ENCODE assay signal across 17 cellular contexts in genomic region chr11:34311126-34311525, GRCh38. TPM values are rescaled to one million over a fixed set of nuclear protein-coding genes. Genes with fewer than 3 reads are reported as not detected.
DNase-seq lines count a peak whose midpoint lies in the region; ATAC-seq, FAIRE-seq and TF ChIP-seq lines count a peak whose summit lies in the region.
"Had no signal": no experiment of that assay in that cellular context is flagged by ENCODE, and none has a peak within 500 bp of the region (broad histone marks: within the 10 kb centered on the region; RNA-seq: fewer than 3 reads in every experiment).

No MANE protein-coding gene starts in this region.

- intact Hi-C loops in heart right ventricle (cut with DNase I) (loop anchor here in 3 of 10 donors (1.0 to 5.0 kb wide), 3 partner anchors 37 to 46 kb away; partner anchors contain the start of gene ABTB2 (in 2 of the 3)), upper lobe of right lung (cut with DNase I) (no loop called here), PC-3 (cut with micrococcal nuclease) (no loop called here)

- no peaks in the 10 kb centered on the region for H3K27me3 ChIP-seq in NT2/D1 (ENCODE audit: insufficient read depth, insufficient read length)
- H3K27me3 ChIP-seq in heart right ventricle: no peaks in the 10 kb centered on the region
- no peaks in the 10 kb centered on the region for H3K27me3 ChIP-seq in upper lobe of right lung
- H3K27me3 ChIP-seq in PC-3 (ENCODE audit: low read length): no peaks in the 10 kb centered on the region
- H3K27me3 ChIP-seq: SJCRH30 had no signal

- H2AFZ ChIP-seq in PC-3 (ENCODE audit: low read length): no peak overlapping the region

- BruUV-seq in PC-3 (replicated peaks; lab: Mats Ljungman, UMichigan): no TSS peak

- POLR2A ChIA-PET in PC-3 (lab: Charles Lee; ENCODE audit: unreplicated experiment): no interaction called here

- TF ChIP-seq CTCF in heart right ventricle (IDR thresholded peaks at IDR 0.05): no peak
- no peak for TF ChIP-seq CTCF in upper lobe of right lung (IDR thresholded peaks at IDR 0.05)
- no peak for TF ChIP-seq CTCF in PC-3 (conservative IDR thresholded peaks at IDR 0.05; ENCODE audit: low read depth, low read length)

- ATAC-seq in heart right ventricle: peak; percentile 67 to 91 (median 80)
- peak; percentile 55 for ATAC-seq in upper lobe of right lung
- no peak for ATAC-seq in PC-3

- WGBS in heart right ventricle, 2 donors: 44 to 54% methylated on average over 4 of the region's 4 CpGs

- no peak for DNase-seq in NT2/D1 (ENCODE audit: low read depth, low spot score)
- peak; percentile 38 to 39 for DNase-seq in heart right ventricle
- DNase-seq in myocyte (ENCODE audit: low read depth): peak; percentile 85
- no peak for DNase-seq in upper lobe of right lung
- DNase-seq in activated CD4-positive, alpha-beta T cell treated with anti-CD3 and anti-CD28 coated beads, Interleukin-2, amount 50 U/mL, for 4 hours: no peak
- no peak for DNase-seq in PC-3
- DNase-seq in HTR-8/SVneo (ENCODE audit: insufficient read length, low spot score): no peak
- DNase-seq: Caco-2; CD4-positive, CD25-positive, alpha-beta regulatory T cell; DMS153; HFFc6; NCI-H1092; NCI-H146; NCI-H226; NCI-H526; SJCRH30 had no signal

- peaks cover 4% of the 10 kb centered on the region for H3K79me2 ChIP-seq in PC-3 (ENCODE audit: low read length)

- H3K4me3 ChIP-seq in NT2/D1 (ENCODE audit: insufficient read length, low read depth): no peak overlapping the region
- no peak overlapping the region for H3K4me3 ChIP-seq in heart right ventricle
- no peak overlapping the region for H3K4me3 ChIP-seq in upper lobe of right lung
- H3K4me3 ChIP-seq in PC-3 (ENCODE audit: low read length): no peak overlapping the region
- H3K4me3 ChIP-seq: SJCRH30 had no signal

- FAIRE-seq in HTR-8/SVneo (lab: Jason Lieb, UNC): no peak
- FAIRE-seq: H54 had no signal

- H3K4me2 ChIP-seq in PC-3 (ENCODE audit: low read length): no peak overlapping the region

- H3K36me3 ChIP-seq in NT2/D1 (ENCODE audit: insufficient read depth, insufficient read length, low read length) (peaks cover 13% of the 10 kb centered on the region), heart right ventricle (no peaks in the 10 kb centered on the region), upper lobe of right lung (no peaks in the 10 kb centered on the region), PC-3 (ENCODE audit: low read depth, low read length) (no peaks in the 10 kb centered on the region)
- H3K36me3 ChIP-seq: SJCRH30 had no signal

- H3K27ac ChIP-seq in heart right ventricle (peak overlapping the region; percentile 40 to 77 (median 68)), upper lobe of right lung (peak overlapping the region; percentile 24), PC-3 (ENCODE audit: low read length) (no peak overlapping the region)
- H3K27ac ChIP-seq: SJCRH30 had no signal

- CTCF ChIA-PET in PC-3 (lab: Charles Lee): no interaction called here

- no peaks in the 10 kb centered on the region for H3F3A ChIP-seq in PC-3 (ENCODE audit: low read length, unreplicated experiment)

- H4K20me1 ChIP-seq in PC-3 (ENCODE audit: low read length): no peaks in the 10 kb centered on the region

- H3K9ac ChIP-seq in NT2/D1 (ENCODE audit: insufficient read length, low read depth) (peak overlapping the region; percentile 38), PC-3 (ENCODE audit: low read length) (no peak overlapping the region)

- H3K9me2 ChIP-seq in PC-3 (replicated peaks; ENCODE audit: low read length): no peaks in the 10 kb centered on the region

- H3K4me1 ChIP-seq in NT2/D1 (ENCODE audit: insufficient read depth, insufficient read length) (peaks cover 9% of the 10 kb centered on the region), heart right ventricle (peaks cover 17 to 63% (median 28%) of the 10 kb centered on the region in 9 donors), upper lobe of right lung (peaks cover 21% of the 10 kb centered on the region), PC-3 (ENCODE audit: insufficient read depth, low read length) (peaks cover 16% of the 10 kb centered on the region)
- H3K4me1 ChIP-seq: SJCRH30 had no signal

- no peaks in the 10 kb centered on the region for H3K9me3 ChIP-seq in NT2/D1 (ENCODE audit: insufficient read depth, low read length)
- no peaks in the 10 kb centered on the region for H3K9me3 ChIP-seq in heart right ventricle
- no peaks in the 10 kb centered on the region for H3K9me3 ChIP-seq in upper lobe of right lung
- no peaks in the 10 kb centered on the region for H3K9me3 ChIP-seq in PC-3 (ENCODE audit: low read length)
- H3K9me3 ChIP-seq: Caco-2, SJCRH30 had no signal

RNA-seq across cellular contexts. Expression of gene ABTB2, which starts 46.7 kb away (rescaled TPM):
- total RNA-seq in heart right ventricle (10 to 100 TPM in 9 of 10 donors, 1 to 10 TPM in 1; 7.3 to 19.1 (median 15.8) TPM), myocyte (5.2 and 7.0 TPM in 2 replicates), upper lobe of right lung (3.2 TPM), PC-3 (2014; rRNA removed) (5.2 and 10.0 TPM in 2 replicates)
- polyA plus RNA-seq in heart right ventricle: 10 to 100 TPM in 1 of 2 donors, 1 to 10 TPM in 1; 2.5 to 11.0 TPM
- polyA plus RNA-seq in myocyte (2012): 14.9 TPM

Comparison
In these comparisons a context has a peak if more than half of its experiments do, and no peak if none do; other contexts are left out.
1. DNase-seq: peak in heart right ventricle (2 of 2) and myocyte (single experiment); none in NT2/D1 (single experiment), upper lobe of right lung (single experiment), activated CD4-positive, alpha-beta T cell treated with anti-CD3 and anti-CD28 coated beads, Interleukin-2, amount 50 U/mL, for 4 hours (0 of 2), PC-3 (single experiment) and HTR-8/SVneo (single experiment).